Comparison of ENCODE assay signal across 20 cellular contexts in the genomic region with DNA sequence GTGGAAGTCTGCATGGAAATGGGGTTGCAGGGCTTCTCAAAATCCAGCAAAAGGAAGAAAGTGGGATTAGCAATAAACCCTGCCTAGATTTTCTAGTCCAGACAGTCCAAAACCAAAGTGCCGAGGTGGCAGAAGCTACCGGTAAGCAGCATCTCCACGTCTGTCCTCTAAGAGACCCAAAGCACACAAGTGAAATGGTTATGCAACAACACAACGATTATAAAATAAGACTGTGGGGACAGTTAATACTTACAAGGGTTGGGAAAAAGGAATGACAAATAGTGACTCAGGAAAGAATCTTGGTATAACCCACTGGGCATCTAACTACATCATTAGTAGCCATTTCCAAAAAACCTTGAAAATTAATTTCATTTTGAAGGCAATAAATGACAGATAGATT. TPM values are rescaled to one million over a fixed set of nuclear protein-coding genes. Genes with fewer than 3 reads are reported as not detected.
DNase-seq lines count a peak whose midpoint lies in the region; ATAC-seq and TF ChIP-seq lines count a peak whose summit lies in the region.
"Had no signal": no experiment of that assay in that cellular context is flagged by ENCODE, and none has a peak within 500 bp of the region (broad histone marks: within the 10 kb centered on the region; RNA-seq: fewer than 3 reads in every experiment).

No MANE protein-coding gene starts in this region.

- no peak overlapping the region for H3K4me3 ChIP-seq in left ventricle myocardium inferior
- no peak overlapping the region for H3K4me3 ChIP-seq in dorsolateral prefrontal cortex
- H3K4me3 ChIP-seq in uterus: no peak overlapping the region
- H3K4me3 ChIP-seq: spleen had no signal

- peaks cover 2% of the 10 kb centered on the region for H3K36me3 Mint-ChIP-seq in progenitor cell of endocrine pancreas (ENCODE audit: insufficient read depth)

- H3K27ac Mint-ChIP-seq in progenitor cell of endocrine pancreas: peak overlapping the region; percentile 38
- H3K27ac Mint-ChIP-seq: activated CD8-positive, alpha-beta T cell treated with anti-CD3 and anti-CD28 coated beads, Interleukin-2, amount 10 ng/mL, durations not matched to agents 7 days and 5 days; activated T-helper 17 cell treated with anti-CD3 and anti-CD28 coated beads, Interleukin-2, amount 50 U/mL, for 72 hours; dendritic cell treated with granulocyte-macrophage colony-stimulating factor and Interleukin-4, amounts not matched to agents 40 ng/mL and 50 ng/mL, for 4 days had no signal

- peak overlapping the region; percentile 86 for H3K27ac ChIP-seq in left ventricle myocardium inferior (replicated peaks)
- H3K27ac ChIP-seq in dorsolateral prefrontal cortex: peak overlapping the region in 45 of 59 donors; percentile 6 to 96 (median 80)
- peak overlapping the region; percentile 94 to 95 for H3K27ac ChIP-seq in uterus

- H3K4me1 Mint-ChIP-seq in progenitor cell of endocrine pancreas (ENCODE audit: low read depth): peaks cover 42% of the 10 kb centered on the region

- ATAC-seq in left cardiac atrium: no peak
- ATAC-seq in GM21367 (IDR thresholded peaks at IDR 0.05; ENCODE audit: unreplicated experiment): no peak
- ATAC-seq: activated CD8-positive, alpha-beta T cell treated with anti-CD3 and anti-CD28 coated beads, Interleukin-2, amount 10 ng/mL, durations not matched to agents 7 days and 5 days; activated T-helper 17 cell treated with anti-CD3 and anti-CD28 coated beads, Interleukin-2, amount 50 U/mL, for 72 hours; Panc1 had no signal

- TF ChIP-seq POLR2A in uterus (IDR thresholded peaks at IDR 0.05): no peak

- H3K36me3 ChIP-seq in left ventricle myocardium inferior (no peaks in the 10 kb centered on the region), uterus (no peaks in the 10 kb centered on the region)

- H3K9me3 ChIP-seq in left ventricle myocardium inferior (replicated peaks): no peaks in the 10 kb centered on the region
- no peaks in the 10 kb centered on the region for H3K9me3 ChIP-seq in uterus

- DNase-seq in left ventricle myocardium inferior: no peak
- DNase-seq in left cardiac atrium: no peak
- no peak for DNase-seq in dorsolateral prefrontal cortex
- no peak for DNase-seq in progenitor cell of endocrine pancreas (ENCODE audit: low spot score, unreplicated experiment)
- DNase-seq in uterus: no peak
- DNase-seq in inferior parietal cortex (ENCODE audit: extremely low spot score): no peak
- no peak for DNase-seq in activated CD8-positive, alpha-beta memory T cell treated with anti-CD3 and anti-CD28 coated beads, Interleukin-2, amount 50 U/mL, for 48 hours
- DNase-seq: ACHN; activated CD8-positive, alpha-beta T cell treated with anti-CD3 and anti-CD28 coated beads, Interleukin-2, amount 10 ng/mL, durations not matched to agents 7 days and 5 days; anterior cingulate cortex; COR-L47; NCI-H1930; NCI-H526; occipital lobe; spleen; stimulated activated naive CD4-positive, alpha-beta T cell treated with Interleukin-2 at 50 U/mL for 16 hours had no signal

- TF ChIP-seq CTCF in left ventricle myocardium inferior (IDR thresholded peaks at IDR 0.05; ENCODE audit: borderline replicate concordance): no peak
- no peak for TF ChIP-seq CTCF in dorsolateral prefrontal cortex (IDR thresholded peaks at IDR 0.05 in 54 of 56, conservative IDR thresholded peaks at IDR 0.05 in 2 of 56; ENCODE audit: low read depth in 1 of 56, partially characterized antibody in 56 of 56)
- TF ChIP-seq CTCF in progenitor cell of endocrine pancreas (IDR thresholded peaks at IDR 0.05; ENCODE audit: unreplicated experiment): no peak
- no peak for TF ChIP-seq CTCF in uterus (IDR thresholded peaks at IDR 0.05)

- H3K27me3 ChIP-seq in left ventricle myocardium inferior (ENCODE audit: low read depth): no peaks in the 10 kb centered on the region
- no peaks in the 10 kb centered on the region for H3K27me3 ChIP-seq in dorsolateral prefrontal cortex
- no peaks in the 10 kb centered on the region for H3K27me3 ChIP-seq in uterus
- H3K27me3 ChIP-seq: spleen had no signal

- peaks cover 84% of the 10 kb centered on the region for H3K4me1 ChIP-seq in left ventricle myocardium inferior
- H3K4me1 ChIP-seq in uterus: peaks cover 11 to 21% of the 10 kb centered on the region in 2 donors

- intact Hi-C loops in left ventricle myocardium inferior (cut with micrococcal nuclease): no loop called here
- intact Hi-C loops in left cardiac atrium (cut with DNase I): no loop called here
- intact Hi-C loops in dorsolateral prefrontal cortex (cut with DNase I): no loop called here
- intact Hi-C loops in uterus (cut with DNase I; ENCODE audit: low total_unique reads): no loop called here

- no peaks in the 10 kb centered on the region for H3K9me3 Mint-ChIP-seq in progenitor cell of endocrine pancreas (ENCODE audit: low read depth)
- H3K9me3 Mint-ChIP-seq: activated T-helper 17 cell treated with anti-CD3 and anti-CD28 coated beads, Interleukin-2, amount 50 U/mL, for 72 hours; dendritic cell treated with granulocyte-macrophage colony-stimulating factor and Interleukin-4, amounts not matched to agents 40 ng/mL and 50 ng/mL, for 4 days had no signal

- no peaks in the 10 kb centered on the region for H3K27me3 Mint-ChIP-seq in progenitor cell of endocrine pancreas
- H3K27me3 Mint-ChIP-seq: activated T-helper 17 cell treated with anti-CD3 and anti-CD28 coated beads, Interleukin-2, amount 50 U/mL, for 72 hours; dendritic cell treated with granulocyte-macrophage colony-stimulating factor and Interleukin-4, amounts not matched to agents 40 ng/mL and 50 ng/mL, for 4 days had no signal

- H3K4me3 Mint-ChIP-seq in progenitor cell of endocrine pancreas (ENCODE audit: low read depth): no peak overlapping the region
- H3K4me3 Mint-ChIP-seq: activated CD8-positive, alpha-beta T cell treated with anti-CD3 and anti-CD28 coated beads, Interleukin-2, amount 10 ng/mL, durations not matched to agents 7 days and 5 days; activated T-helper 17 cell treated with anti-CD3 and anti-CD28 coated beads, Interleukin-2, amount 50 U/mL, for 72 hours; dendritic cell treated with granulocyte-macrophage colony-stimulating factor and Interleukin-4, amounts not matched to agents 40 ng/mL and 50 ng/mL, for 4 days had no signal

RNA-seq across cellular contexts. Expression of gene CREB3L2, which starts 24.7 kb away (rescaled TPM):
- total RNA-seq in left ventricle myocardium inferior (28.9 TPM), left cardiac atrium (10 to 100 TPM; 41.5 to 80.1 TPM), dorsolateral prefrontal cortex (10 to 100 TPM in 116 of 120 experiments, 1 to 10 TPM in 4; 9.1 to 47.0 (median 19.1) TPM), progenitor cell of endocrine pancreas (65.9 and 66.9 TPM in 2 replicates), uterus (100 to 1,000 TPM in 1 of 4 donors, 10 to 100 TPM in 3; 24.7 to 185 (median 41.1) TPM)
